Comparison of ENCODE assay signal across 19 cellular contexts in the genomic region with DNA sequence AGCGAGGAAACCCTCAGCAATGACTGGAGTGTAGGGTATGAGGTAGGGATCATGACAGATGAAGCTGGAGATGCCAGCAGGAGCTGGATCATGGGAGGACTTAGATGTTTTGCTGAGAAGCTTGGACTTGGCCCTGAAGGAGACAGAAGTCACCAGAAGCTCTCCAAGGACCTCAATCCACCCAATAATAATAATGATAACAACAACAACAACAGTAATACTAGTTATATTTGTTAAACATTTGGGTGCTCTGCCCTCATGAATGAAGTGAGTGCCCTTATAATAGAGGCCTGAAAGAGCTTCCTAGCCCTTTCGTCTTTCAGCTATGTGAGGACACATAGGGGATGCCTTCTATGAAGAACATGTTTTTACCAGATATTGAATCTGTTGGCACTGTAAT.
DNase-seq lines count a peak whose midpoint lies in the region; ATAC-seq and TF ChIP-seq lines count a peak whose summit lies in the region.
"Had no signal": no experiment of that assay in that cellular context is flagged by ENCODE, and none has a peak within 500 bp of the region (broad histone marks: within the 10 kb centered on the region; RNA-seq: fewer than 3 reads in every experiment).

No MANE protein-coding gene starts in this region.

- peak overlapping the region; percentile 46 for H3K4me3 Mint-ChIP-seq in neural progenitor cell
- H3K4me3 Mint-ChIP-seq: CD14-positive monocyte; CD4-positive, alpha-beta T cell; CD8-positive, alpha-beta T cell had no signal

- TF ChIP-seq CTCF in neural progenitor cell (IDR thresholded peaks at IDR 0.05): no peak

- H2AFZ ChIP-seq in neural progenitor cell (replicated peaks): no peak overlapping the region

- no peaks in the 10 kb centered on the region for H3K79me2 ChIP-seq in neural progenitor cell (ENCODE audit: low read depth)

- H3K27ac ChIP-seq in neural progenitor cell: no peak overlapping the region
- H3K27ac ChIP-seq: BLaER1 had no signal

- peaks cover 10% of the 10 kb centered on the region for H3K9me3 Mint-ChIP-seq in neural progenitor cell
- H3K9me3 Mint-ChIP-seq: CD4-positive, alpha-beta T cell had no signal

- H3K9ac ChIP-seq in neural progenitor cell: no peak overlapping the region
- H3K9ac ChIP-seq: BLaER1 had no signal

- H3F3A ChIP-seq in neural progenitor cell (ENCODE audit: low read depth): no peaks in the 10 kb centered on the region

- peaks cover 4% of the 10 kb centered on the region for H3K4me1 ChIP-seq in neural progenitor cell
- H3K4me1 ChIP-seq: BE2C, BLaER1 had no signal

- H3K9me3 ChIP-seq in neural progenitor cell (ENCODE audit: low read depth): no peaks in the 10 kb centered on the region
- H3K9me3 ChIP-seq: BE2C, BLaER1, Caco-2 had no signal

- no peaks in the 10 kb centered on the region for H3K27me3 ChIP-seq in neural progenitor cell
- H3K27me3 ChIP-seq: BE2C, BLaER1 had no signal

- no peak for ATAC-seq in HG02798 (IDR thresholded peaks at IDR 0.05; ENCODE audit: poor library complexity, unreplicated experiment)
- ATAC-seq: CD8-positive, alpha-beta T cell; GM12878 had no signal

- peaks cover 2% of the 10 kb centered on the region for H3K27me3 Mint-ChIP-seq in neural progenitor cell (ENCODE audit: insufficient read depth, low read depth)
- H3K27me3 Mint-ChIP-seq: CD4-positive, alpha-beta T cell had no signal

- peak; percentile 8 for DNase-seq in islet precursor cell
- DNase-seq in neural progenitor cell (ENCODE audit: low spot score): no peak
- no peak for DNase-seq in DMS79 (lab: John Stamatoyannopoulos, UW)
- DNase-seq in CD1c-positive myeloid dendritic cell (ENCODE audit: extremely low spot score): no peak
- DNase-seq: 8988T; ACHN; BE2C; C1 segment of cervical spinal cord; Caco-2; Calu3; CD4-positive, alpha-beta T cell; CD8-positive, alpha-beta T cell; DND-41; EL; GDM1 had no signal

- H3K4me1 Mint-ChIP-seq in neural progenitor cell: peaks cover under 1% of the 10 kb centered on the region
- H3K4me1 Mint-ChIP-seq: CD14-positive monocyte had no signal

- no peaks in the 10 kb centered on the region for H4K20me1 ChIP-seq in neural progenitor cell (ENCODE audit: low read depth)
- H4K20me1 ChIP-seq: BLaER1 had no signal

- no peak overlapping the region for H3K27ac Mint-ChIP-seq in neural progenitor cell
- H3K27ac Mint-ChIP-seq: CD14-positive monocyte; CD4-positive, alpha-beta T cell; CD8-positive, alpha-beta T cell had no signal

- H3K36me3 Mint-ChIP-seq in neural progenitor cell: no peaks in the 10 kb centered on the region
- H3K36me3 Mint-ChIP-seq: CD14-positive monocyte; CD8-positive, alpha-beta T cell had no signal

- H3K4me3 ChIP-seq in neural progenitor cell: no peak overlapping the region
- H3K4me3 ChIP-seq: BLaER1, GM12878 had no signal

- no peak overlapping the region for H3K4me2 ChIP-seq in neural progenitor cell
- H3K4me2 ChIP-seq: BLaER1 had no signal

- no peaks in the 10 kb centered on the region for H3K36me3 ChIP-seq in neural progenitor cell
- H3K36me3 ChIP-seq: BE2C, BLaER1 had no signal
